11 cellular contexts compared by ENCODE assay signal in genomic region chr15:72339777-72340177, GRCh38. TPM values are rescaled to one million over a fixed set of nuclear protein-coding genes. Genes with fewer than 3 reads are reported as not detected.
DNase-seq lines count a peak whose midpoint lies in the region; ATAC-seq and TF ChIP-seq lines count a peak whose summit lies in the region.
"Had no signal": no experiment of that assay in that cellular context is flagged by ENCODE, and none has a peak within 500 bp of the region (broad histone marks: within the 10 kb centered on the region; RNA-seq: fewer than 3 reads in every experiment).

No MANE protein-coding gene starts in this region.

- no peaks in the 10 kb centered on the region for H3K9me3 ChIP-seq in suprapubic skin
- H3K9me3 ChIP-seq: Caco-2 had no signal

- DNase-seq in NCI-H510A treated with DMSO at 0.1 percent for 48 hours (lab: John Stamatoyannopoulos, UW) (peak; percentile 19), NCI-H510A (lab: John Stamatoyannopoulos, UW) (no peak), SIG-M5 treated with dmso at 0.1 percent for 504 hours (lab: John Stamatoyannopoulos, UW; ENCODE audit: unreplicated experiment) (peak; percentile 87), globus pallidus (ENCODE audit: low spot score) (peak; percentile 16), suprapubic skin (ENCODE audit: low spot score in 2 of 2) (no peak), NCI-H1436 treated with DMSO at 0.1 percent for 48 hours (lab: John Stamatoyannopoulos, UW) (no peak), occipital lobe (lab: John Stamatoyannopoulos, UW) (no peak)
- DNase-seq: activated CD8-positive, alpha-beta T cell treated with anti-CD3 and anti-CD28 coated beads for 36 hours; Caco-2 had no signal

- H3K4me1 ChIP-seq in suprapubic skin = no peaks in the 10 kb centered on the region
- H3K4me1 ChIP-seq: Caco-2 had no signal

- no peak overlapping the region for H3K4me3 ChIP-seq in suprapubic skin

- H3K27me3 ChIP-seq in suprapubic skin = no peaks in the 10 kb centered on the region

- no peak for TF ChIP-seq POLR2A in suprapubic skin (IDR thresholded peaks at IDR 0.05)

- peaks cover 26% of the 10 kb centered on the region for H3K36me3 ChIP-seq in suprapubic skin

- TF ChIP-seq EP300 in suprapubic skin (IDR thresholded peaks at IDR 0.05) = no peak

- H3K27ac ChIP-seq in suprapubic skin = peak overlapping the region; percentile 15

- no peak for TF ChIP-seq CTCF in suprapubic skin (IDR thresholded peaks at IDR 0.05)

- 35% methylated on average over 3 of the region's 3 CpGs for WGBS in suprapubic skin

- ATAC-seq in GM19463 (IDR thresholded peaks at IDR 0.05; ENCODE audit: unreplicated experiment) = no peak
- ATAC-seq: activated CD8-positive, alpha-beta T cell treated with anti-CD3 and anti-CD28 coated beads for 36 hours had no signal

RNA-seq across cellular contexts. Expression of gene CELF6, which starts 19.8 kb away (rescaled TPM):
- total RNA-seq in suprapubic skin (1 to 10 TPM in 2 of 4 donors, under 1 TPM in 2; 0.70 to 1.5 (median 0.99) TPM), occipital lobe (6.7 TPM)
- total RNA-seq: Caco-2 had no signal

RNA-seq across cellular contexts. Expression of gene HEXA, which starts 36.0 kb away (rescaled TPM):
- total RNA-seq in suprapubic skin = 10 to 100 TPM; 34.8 to 60.2 (median 45.8) TPM
- 34.8 TPM for total RNA-seq in occipital lobe

RNA-seq across cellular contexts. Expression of gene TMEM202, which starts 58.3 kb away (rescaled TPM):
- total RNA-seq in suprapubic skin (not detected), occipital lobe (not detected)
- total RNA-seq: activated CD8-positive, alpha-beta T cell treated with anti-CD3 and anti-CD28 coated beads for 36 hours; Caco-2; subcutaneous adipose tissue had no signal

Comparison
In these comparisons a context has a peak if more than half of its experiments do, and no peak if none do; other contexts are left out.
1. DNase-seq: peak in NCI-H510A treated with DMSO at 0.1 percent for 48 hours (single experiment), SIG-M5 treated with dmso at 0.1 percent for 504 hours (single experiment) and globus pallidus (single experiment); none in NCI-H510A (single experiment), suprapubic skin (0 of 2), NCI-H1436 treated with DMSO at 0.1 percent for 48 hours (single experiment) and occipital lobe (single experiment).